22 cellular contexts compared by ENCODE assay signal in genomic region chr10:46285966-46286620, GRCh38. TPM values are rescaled to one million over a fixed set of nuclear protein-coding genes. Genes with fewer than 3 reads are reported as not detected.
A peak's percentile ranks its signal among the peaks of the same experiment; 100 is the strongest.
DNase-seq lines count a peak whose midpoint lies in the region; ATAC-seq and TF ChIP-seq lines count a peak whose summit lies in the region.
"Had no signal": no experiment of that assay in that cellular context is flagged by ENCODE, and none has a peak within 500 bp of the region (broad histone marks: within the 10 kb centered on the region; RNA-seq: fewer than 3 reads in every experiment).

No MANE protein-coding gene starts in this region.

- H3K4me3 ChIP-seq in upper lobe of right lung = no peak overlapping the region
- H3K4me3 ChIP-seq: uterus had no signal

- H3K9me3 ChIP-seq in upper lobe of right lung = no peaks in the 10 kb centered on the region
- H3K9me3 ChIP-seq: SK-N-SH, uterus had no signal

- no peak for DNase-seq in activated naive CD4-positive, alpha-beta T cell treated with Interleukin-2 at 50 U/mL for 16 hours
- DNase-seq in NCI-H460 (ENCODE audit: extremely low read depth, low read depth) = peak; percentile 9
- peak; percentile 40 for DNase-seq in islet precursor cell
- DNase-seq in upper lobe of right lung = peak; percentile 31
- no peak for DNase-seq in iPS-NIHi7 (ENCODE audit: extremely low spot score)
- DNase-seq in central memory CD4-positive, alpha-beta T cell = no peak
- DNase-seq: activated CD8-positive, alpha-beta T cell treated with anti-CD3 and anti-CD28 coated beads for 36 hours; HCEC 1CT; left colon; MV-4-11; NCI-H187; occipital lobe; retina; SK-N-SH had no signal

- peaks cover 13% of the 10 kb centered on the region for H3K4me1 ChIP-seq in upper lobe of right lung

- H3K27ac ChIP-seq in upper lobe of right lung = no peak overlapping the region
- H3K27ac ChIP-seq: epithelial cell of prostate had no signal

- no peak for ATAC-seq in upper lobe of right lung
- ATAC-seq: activated CD8-positive, alpha-beta T cell treated with anti-CD3 and anti-CD28 coated beads for 36 hours; left colon had no signal

- H3K36me3 Mint-ChIP-seq in activated naive CD4-positive, alpha-beta T cell treated with anti-CD3 and anti-CD28 coated beads, Interleukin-2, amount 50 U/mL, for 24 hours = no peaks in the 10 kb centered on the region
- H3K36me3 Mint-ChIP-seq: CD14-positive monocyte, memory B cell had no signal

- peak overlapping the region; percentile 20 for H3K4me3 Mint-ChIP-seq in activated naive CD4-positive, alpha-beta T cell treated with anti-CD3 and anti-CD28 coated beads, Interleukin-2, amount 50 U/mL, for 24 hours

- H3K27me3 ChIP-seq in upper lobe of right lung = no peaks in the 10 kb centered on the region
- H3K27me3 ChIP-seq: uterus had no signal

- no peaks in the 10 kb centered on the region for H3K36me3 ChIP-seq in upper lobe of right lung
- H3K36me3 ChIP-seq: uterus had no signal

- intact Hi-C loops in upper lobe of right lung (cut with DNase I) = no loop called here

- TF ChIP-seq CTCF in upper lobe of right lung (IDR thresholded peaks at IDR 0.05) = no peak

- no peaks in the 10 kb centered on the region for H3K27me3 Mint-ChIP-seq in activated naive CD4-positive, alpha-beta T cell treated with anti-CD3 and anti-CD28 coated beads, Interleukin-2, amount 50 U/mL, for 24 hours

- H3K9me3 Mint-ChIP-seq in activated naive CD4-positive, alpha-beta T cell treated with anti-CD3 and anti-CD28 coated beads, Interleukin-2, amount 50 U/mL, for 24 hours = no peaks in the 10 kb centered on the region
- H3K9me3 Mint-ChIP-seq: activated CD8-positive, alpha-beta T cell treated with anti-CD3 and anti-CD28 coated beads for 36 hours; memory B cell had no signal

- H3K4me1 Mint-ChIP-seq in activated naive CD4-positive, alpha-beta T cell treated with anti-CD3 and anti-CD28 coated beads, Interleukin-2, amount 50 U/mL, for 24 hours = peaks cover 23% of the 10 kb centered on the region

- no peak overlapping the region for H3K27ac Mint-ChIP-seq in activated naive CD4-positive, alpha-beta T cell treated with anti-CD3 and anti-CD28 coated beads, Interleukin-2, amount 50 U/mL, for 24 hours
- H3K27ac Mint-ChIP-seq: activated CD8-positive, alpha-beta T cell treated with anti-CD3 and anti-CD28 coated beads for 36 hours; memory B cell had no signal

RNA-seq across cellular contexts. Expression of gene ANTXRL, which starts 0.7 kb away (rescaled TPM):
- not detected in 2 replicates for total RNA-seq in NCI-H460 (2014; rRNA removed; shearing (Covaris generic))
- not detected in 2 replicates for polyA plus RNA-seq in NCI-H460 (2014; cell fraction: nucleus; rRNA removed)
- not detected for total RNA-seq in upper lobe of right lung
- total RNA-seq: activated CD8-positive, alpha-beta T cell treated with anti-CD3 and anti-CD28 coated beads for 36 hours; left colon; occipital lobe; smooth muscle cell; T-helper 2 cell treated with Interferon-gamma antibody and Interleukin-4, amounts not matched to agents 100 ng/mL and 5 ng/mL, for 36 hours; temporal lobe had no signal
- polyA plus RNA-seq: CD14-positive monocyte, SK-N-SH, smooth muscle cell had no signal

Comparison
In these comparisons a context has a peak if more than half of its experiments do, and no peak if none do; other contexts are left out.
1. DNase-seq: peak in NCI-H460 (single experiment), islet precursor cell (single experiment) and upper lobe of right lung (single experiment); none in activated naive CD4-positive, alpha-beta T cell treated with Interleukin-2 at 50 U/mL for 16 hours (single experiment), iPS-NIHi7 (single experiment) and central memory CD4-positive, alpha-beta T cell (single experiment).